Comparison of ENCODE assay signal across 23 cellular contexts in the genomic region with DNA sequence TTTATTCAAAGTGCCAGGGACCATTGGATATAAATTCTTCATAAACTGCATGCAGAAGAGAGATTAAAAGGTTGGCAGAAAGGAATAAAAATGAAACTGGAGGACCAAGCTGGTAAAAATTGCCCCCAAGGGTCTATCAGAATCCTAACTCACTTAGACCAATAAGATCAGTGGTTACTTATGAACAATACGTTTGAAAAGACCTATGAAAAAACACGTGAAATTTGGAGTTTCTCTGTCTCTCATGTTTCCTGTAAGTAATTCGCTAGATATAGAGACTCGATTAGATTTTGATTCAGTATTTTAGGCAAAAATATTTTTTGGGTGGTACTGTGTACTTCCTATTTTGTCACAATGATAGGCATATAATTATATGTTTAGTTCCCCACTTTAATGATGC. TPM values are rescaled to one million over a fixed set of nuclear protein-coding genes. Genes with fewer than 3 reads are reported as not detected.
A peak's percentile ranks its signal among the peaks of the same experiment; 100 is the strongest.
DNase-seq lines count a peak whose midpoint lies in the region; ATAC-seq and TF ChIP-seq lines count a peak whose summit lies in the region.
"Had no signal": no experiment of that assay in that cellular context is flagged by ENCODE, and none has a peak within 500 bp of the region (broad histone marks: within the 10 kb centered on the region; RNA-seq: fewer than 3 reads in every experiment).

No MANE protein-coding gene starts in this region.

- no peaks in the 10 kb centered on the region for H3K9me3 ChIP-seq in cardiac muscle cell (ENCODE audit: low read depth)
- H3K9me3 ChIP-seq: esophagus squamous epithelium, gastroesophageal sphincter, HAP-1, Peyer's patch, SJSA1 had no signal

- no peaks in the 10 kb centered on the region for H3K9me3 Mint-ChIP-seq in activated T-helper 17 cell treated with anti-CD3 and anti-CD28 coated beads, Interleukin-2, amount 50 U/mL, for 72 hours
- H3K9me3 Mint-ChIP-seq in memory B cell: no peaks in the 10 kb centered on the region
- H3K9me3 Mint-ChIP-seq: activated CD4-positive, alpha-beta memory T cell treated with anti-CD3 and anti-CD28 coated beads, Interleukin-2, amount 10 ng/mL, durations not matched to agents 7 days and 5 days had no signal

- peaks cover 30% of the 10 kb centered on the region for H3K4me1 Mint-ChIP-seq in activated T-helper 17 cell treated with anti-CD3 and anti-CD28 coated beads, Interleukin-2, amount 50 U/mL, for 72 hours
- H3K4me1 Mint-ChIP-seq in memory B cell: peaks cover 36% of the 10 kb centered on the region

- H3K27me3 Mint-ChIP-seq in activated T-helper 17 cell treated with anti-CD3 and anti-CD28 coated beads, Interleukin-2, amount 50 U/mL, for 72 hours: no peaks in the 10 kb centered on the region
- H3K27me3 Mint-ChIP-seq in memory B cell: no peaks in the 10 kb centered on the region
- H3K27me3 Mint-ChIP-seq: activated CD4-positive, alpha-beta memory T cell treated with anti-CD3 and anti-CD28 coated beads, Interleukin-2, amount 10 ng/mL, durations not matched to agents 7 days and 5 days; activated naive CD8-positive, alpha-beta T cell had no signal

- H3K4me3 ChIP-seq in cardiac muscle cell: no peak overlapping the region
- H3K4me3 ChIP-seq: esophagus squamous epithelium, gastroesophageal sphincter, HAP-1, K562, lung, Peyer's patch, SJSA1 had no signal

- DNase-seq in cardiac muscle cell (ENCODE audit: low read depth in 1 of 2, low spot score in 1 of 2) (no peak), left cardiac atrium (no peak), memory B cell (ENCODE audit: low spot score in 2 of 2) (no peak), pons (ENCODE audit: low spot score) (no peak), COLO668 (lab: John Stamatoyannopoulos, UW; ENCODE audit: unreplicated experiment) (no peak), Kasumi-1 (lab: John Stamatoyannopoulos, UW) (no peak), GM13976 (ENCODE audit: low spot score) (no peak)
- DNase-seq: activated CD4-positive, alpha-beta memory T cell treated with anti-CD3 and anti-CD28 coated beads, Interleukin-2, amount 10 ng/mL, durations not matched to agents 7 days and 5 days; effector memory CD4-positive, alpha-beta T cell; esophagus squamous epithelium; GDM1; NK-92 treated with Interleukin-12 subunit alpha and Interleukin-12 subunit beta, amount 100 ng/mL, for 24 hours; Peyer's patch; stimulated activated CD4-positive, alpha-beta T cell treated with anti-CD3 and anti-CD28 coated beads, Interleukin-4, amount 100 ng/mL, for 4 hours; T-helper 2 cell had no signal

- peak overlapping the region; percentile 34 for H3K27ac ChIP-seq in cardiac muscle cell
- H3K27ac ChIP-seq: C4-2B, gastroesophageal sphincter, Peyer's patch, SJSA1 had no signal

- H3K4me3 Mint-ChIP-seq in activated T-helper 17 cell treated with anti-CD3 and anti-CD28 coated beads, Interleukin-2, amount 50 U/mL, for 72 hours: peak overlapping the region; percentile 2
- peak overlapping the region; percentile 38 for H3K4me3 Mint-ChIP-seq in memory B cell
- H3K4me3 Mint-ChIP-seq: activated CD4-positive, alpha-beta memory T cell treated with anti-CD3 and anti-CD28 coated beads, Interleukin-2, amount 10 ng/mL, durations not matched to agents 7 days and 5 days; activated naive CD8-positive, alpha-beta T cell had no signal

- in situ Hi-C loops in GM13976 (cut with MboI; ENCODE audit: low sequenced_read_pairs, unreplicated experiment): no loop called here

- no peaks in the 10 kb centered on the region for H3K4me1 ChIP-seq in cardiac muscle cell (ENCODE audit: low read depth)

- no peak overlapping the region for H3K27ac Mint-ChIP-seq in activated T-helper 17 cell treated with anti-CD3 and anti-CD28 coated beads, Interleukin-2, amount 50 U/mL, for 72 hours
- peak overlapping the region; percentile 69 for H3K27ac Mint-ChIP-seq in memory B cell
- H3K27ac Mint-ChIP-seq: activated CD4-positive, alpha-beta memory T cell treated with anti-CD3 and anti-CD28 coated beads, Interleukin-2, amount 10 ng/mL, durations not matched to agents 7 days and 5 days; activated naive CD8-positive, alpha-beta T cell had no signal

- H3K27me3 ChIP-seq in cardiac muscle cell: no peaks in the 10 kb centered on the region
- H3K27me3 ChIP-seq: esophagus squamous epithelium, gastroesophageal sphincter, Peyer's patch, SJSA1 had no signal

- ATAC-seq in left cardiac atrium: no peak
- no peak for ATAC-seq in activated T-helper 17 cell treated with anti-CD3 and anti-CD28 coated beads, Interleukin-2, amount 50 U/mL, for 72 hours (replicated peaks)
- no peak for ATAC-seq in memory B cell (ENCODE audit: low read depth)
- ATAC-seq: gastroesophageal sphincter, K562 had no signal

- intact Hi-C loops in left cardiac atrium (cut with DNase I): no loop called here

- H3K36me3 Mint-ChIP-seq in activated T-helper 17 cell treated with anti-CD3 and anti-CD28 coated beads, Interleukin-2, amount 50 U/mL, for 72 hours (ENCODE audit: low read depth): peaks cover 22% of the 10 kb centered on the region
- peaks cover 15% of the 10 kb centered on the region for H3K36me3 Mint-ChIP-seq in memory B cell

- no peaks in the 10 kb centered on the region for H3K36me3 ChIP-seq in cardiac muscle cell
- H3K36me3 ChIP-seq: HAP-1 had no signal

- TF ChIP-seq CTCF in cardiac muscle cell (IDR thresholded peaks at IDR 0.05; ENCODE audit: low read depth, low read length) (no peak), GM13976 (IDR thresholded peaks at IDR 0.05; ENCODE audit: borderline replicate concordance, control extremely low read depth, extremely low read depth, insufficient read depth, missing control alignments) (no peak)

RNA-seq across cellular contexts. Expression of a gene that starts 22.9 kb away (rescaled TPM):
- 21.6 and 28.6 TPM in 2 replicates for total RNA-seq in cardiac muscle cell
- polyA plus RNA-seq in cardiac muscle cell: 7.9 and 15.1 TPM in 2 replicates
- 10 to 100 TPM; 20.9 to 30.5 TPM for total RNA-seq in left cardiac atrium
- 10 to 100 TPM; 13.6 to 22.2 TPM for total RNA-seq in activated T-helper 17 cell treated with anti-CD3 and anti-CD28 coated beads, Interleukin-2, amount 50 U/mL, for 72 hours
